10 cellular contexts compared by ENCODE assay signal in the genomic region with DNA sequence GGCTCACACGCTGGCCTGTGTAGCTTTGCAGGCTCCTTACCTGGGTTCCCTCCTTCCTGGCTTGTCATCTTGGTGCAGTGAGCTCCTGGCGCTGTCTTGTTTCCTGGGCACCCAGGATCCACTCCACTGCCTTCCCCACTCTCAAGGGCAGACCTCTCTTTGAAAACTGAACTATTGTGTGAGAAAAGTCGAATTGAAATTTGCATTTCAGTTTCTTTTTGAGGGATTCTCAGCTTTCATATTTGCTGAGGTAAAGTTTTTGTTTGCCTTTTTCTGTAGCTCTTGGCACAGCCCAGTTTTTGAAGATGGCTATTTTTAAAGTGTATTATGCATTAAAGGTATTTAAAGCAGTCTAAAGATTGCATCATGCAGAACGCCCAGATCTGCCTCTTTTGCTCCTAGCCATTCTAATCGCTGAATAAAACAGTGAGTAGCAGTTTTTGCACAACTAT.
A peak's percentile ranks its signal among the peaks of the same experiment; 100 is the strongest.
DNase-seq lines count a peak whose midpoint lies in the region; ATAC-seq and TF ChIP-seq lines count a peak whose summit lies in the region.
"Had no signal": no experiment of that assay in that cellular context is flagged by ENCODE, and none has a peak within 500 bp of the region (broad histone marks: within the 10 kb centered on the region; RNA-seq: fewer than 3 reads in every experiment).

No MANE protein-coding gene starts in this region.

- DNase-seq in adipocyte (ENCODE audit: low read depth) (peak; percentile 49), Ammon's horn (ENCODE audit: low spot score) (no peak), MG63 (no peak), middle frontal gyrus (ENCODE audit: extremely low spot score, low spot score) (no peak), aorta (no peak)
- DNase-seq: NCI-H524 treated with DMSO at 0.1 percent for 48 hours, stomach had no signal

- H3K9me3 ChIP-seq in adipocyte (ENCODE audit: control insufficient read depth, low read length) = no peaks in the 10 kb centered on the region
- no peaks in the 10 kb centered on the region for H3K9me3 ChIP-seq in MG63
- no peaks in the 10 kb centered on the region for H3K9me3 ChIP-seq in aorta (ENCODE audit: control insufficient read depth, low read length)
- H3K9me3 ChIP-seq: stomach had no signal

- H3K4me1 ChIP-seq in adipocyte (ENCODE audit: control insufficient read depth, insufficient read depth, low read length) (peaks cover 18% of the 10 kb centered on the region), aorta (ENCODE audit: control insufficient read depth in 1 of 2, insufficient read depth in 2 of 2, low read length in 2 of 2) (no peaks in the 10 kb centered on the region)

- H3K27ac ChIP-seq in aorta (ENCODE audit: low read depth in 1 of 2, low read length in 2 of 2) = no peak overlapping the region
- H3K27ac ChIP-seq: stomach had no signal

- H3K36me3 ChIP-seq in adipocyte (ENCODE audit: control insufficient read depth, insufficient read depth, low read length, severe bottlenecking) = peaks cover 72% of the 10 kb centered on the region
- no peaks in the 10 kb centered on the region; the same call in 1 of the 2 replicates for H3K36me3 ChIP-seq in MG63
- peaks cover 0 to 8% of the 10 kb centered on the region in 2 donors for H3K36me3 ChIP-seq in aorta (ENCODE audit: control insufficient read depth in 1 of 2, insufficient read depth in 2 of 2, low read length in 1 of 2)

- H3K9ac ChIP-seq in adipocyte (ENCODE audit: low read length) = no peak overlapping the region

- WGBS in aorta, 2 donors = 36 to 37% methylated on average over 5 of the region's 5 CpGs

- ATAC-seq in GM19351 (IDR thresholded peaks at IDR 0.05; ENCODE audit: unreplicated experiment) (peak; percentile 68), HG03045 (IDR thresholded peaks at IDR 0.05; ENCODE audit: unreplicated experiment) (peak; percentile 74), aorta (ENCODE audit: low FRiP score) (no peak)

- intact Hi-C loops in aorta (cut with DNase I) = no loop called here

- peak overlapping the region; percentile 31 for H3K4me3 ChIP-seq in GM12875 (ENCODE audit: low read depth, low read length)
- H3K4me3 ChIP-seq in adipocyte (ENCODE audit: low read length) = no peak overlapping the region
- H3K4me3 ChIP-seq in MG63 = no peak overlapping the region
- H3K4me3 ChIP-seq in aorta (ENCODE audit: low read length in 2 of 2) = no peak overlapping the region
- H3K4me3 ChIP-seq: stomach had no signal

- TF ChIP-seq CTCF in GM12875 (IDR thresholded peaks at IDR 0.05; ENCODE audit: borderline replicate concordance, insufficient read depth, low read depth, low read length) = no peak

- H3K27me3 ChIP-seq in adipocyte (replicated peaks; ENCODE audit: control insufficient read depth, insufficient read depth, low read length) (no peaks in the 10 kb centered on the region), MG63 (no peaks in the 10 kb centered on the region), aorta (ENCODE audit: control insufficient read depth in 1 of 2, insufficient read depth in 2 of 2, low read length in 1 of 2) (no peaks in the 10 kb centered on the region)
- H3K27me3 ChIP-seq: stomach had no signal
